In the genomic region with DNA sequence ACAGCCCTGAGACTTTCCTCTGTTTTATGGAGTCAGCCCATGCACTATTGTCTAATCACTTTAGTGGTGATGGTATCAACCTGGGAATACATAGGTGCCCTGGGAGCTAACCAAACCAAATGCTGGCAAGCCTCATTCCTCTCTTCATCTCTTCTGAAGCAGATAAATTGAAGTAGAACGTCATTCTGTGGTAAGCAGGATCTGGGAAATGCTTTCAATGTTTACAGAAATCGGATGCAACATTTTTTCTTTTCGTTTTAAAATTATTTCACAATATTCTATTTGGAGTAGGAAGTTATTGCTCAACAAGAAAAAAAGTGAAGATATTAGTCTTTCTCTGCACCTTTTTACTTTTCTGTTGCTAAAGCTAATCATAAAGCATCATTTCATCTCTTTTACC, we compare ENCODE assay signal across 9 cellular contexts.
A peak's percentile ranks its signal among the peaks of the same experiment; 100 is the strongest.
DNase-seq lines count a peak whose midpoint lies in the region; ATAC-seq and TF ChIP-seq lines count a peak whose summit lies in the region.
"Had no signal": no experiment of that assay in that cellular context is flagged by ENCODE, and none has a peak within 500 bp of the region (broad histone marks: within the 10 kb centered on the region; RNA-seq: fewer than 3 reads in every experiment).

No MANE protein-coding gene starts in this region.

- DNase-seq in AG08395 (ENCODE audit: low spot score) = peak; percentile 53
- peak; percentile 92 for DNase-seq in NCI-H226
- DNase-seq in epithelial cell of esophagus (ENCODE audit: low read depth) = peak; percentile 38
- no peak for DNase-seq in NCI-H1105 (lab: John Stamatoyannopoulos, UW)
- DNase-seq in activated CD4-positive, alpha-beta T cell treated with anti-CD3 and anti-CD28 coated beads for 4 hours = no peak
- no peak for DNase-seq in T-helper 9 cell
- DNase-seq: stimulated activated CD4-positive, alpha-beta T cell treated with anti-CD3 and anti-CD28 coated beads, Interleukin-2, amount 100 ng/mL, for 24 hours had no signal

- TF ChIP-seq CTCF in epithelial cell of esophagus (IDR thresholded peaks at IDR 0.05; ENCODE audit: insufficient read depth, low read depth, low read length, missing control alignments) (no peak), neutrophil (IDR thresholded peaks at IDR 0.05) (no peak)

- no peaks in the 10 kb centered on the region for H3K9me3 ChIP-seq in neutrophil

- ATAC-seq in GM19035 (IDR thresholded peaks at IDR 0.05; ENCODE audit: unreplicated experiment) = no peak

- H3K4me3 ChIP-seq in epithelial cell of esophagus (ENCODE audit: low read length) = no peak overlapping the region
- H3K4me3 ChIP-seq in neutrophil (ENCODE audit: low read depth in 1 of 2, low read length in 1 of 2) = peak overlapping the region; percentile 47 to 53

- no peaks in the 10 kb centered on the region for H3K36me3 ChIP-seq in neutrophil

- no peaks in the 10 kb centered on the region for H3K27me3 ChIP-seq in neutrophil

- H3K4me1 ChIP-seq in neutrophil (ENCODE audit: control insufficient read depth in 1 of 2, insufficient read depth in 1 of 2, low read depth in 1 of 2, low read length in 1 of 2) = peaks cover 89 to 98% of the 10 kb centered on the region in 2 experiments

- H3K27ac ChIP-seq in neutrophil = peak overlapping the region; percentile 79

Comparison
In these comparisons a context has a peak if more than half of its experiments do, and no peak if none do; other contexts are left out.
1. DNase-seq: peak in AG08395 (single experiment), NCI-H226 (single experiment) and epithelial cell of esophagus (single experiment); none in NCI-H1105 (single experiment), activated CD4-positive, alpha-beta T cell treated with anti-CD3 and anti-CD28 coated beads for 4 hours (0 of 2) and T-helper 9 cell (single experiment).